In genomic region chr3:48088749-48089466, GRCh38 we compare ENCODE assay signal across 1 cellular context.
TF ChIP-seq lines count a peak whose summit lies in the region.

No MANE protein-coding gene starts in this region.

TF ChIP-seq in HEK293, 187 proteins besides CTCF, POLR2A, EP300 and RAD21 (continued from another document and continues in another):
- no peak for TF ChIP-seq ZNF362 (tag by site-specific recombination; IDR thresholded peaks at IDR 0.05)
- TF ChIP-seq ZNF670 (tag by site-specific recombination; IDR thresholded peaks at IDR 0.05; ENCODE audit: low read depth): no peak
- no peak for TF ChIP-seq ZFP3 (tag by site-specific recombination; IDR thresholded peaks at IDR 0.05; ENCODE audit: low read depth)
- TF ChIP-seq ZNF174 (tag by site-specific recombination; IDR thresholded peaks at IDR 0.05): no peak
- TF ChIP-seq ZNF274 (IDR thresholded peaks at IDR 0.05; ENCODE audit: low read length): no peak
- no peak for TF ChIP-seq ZNF274 (tag by site-specific recombination; IDR thresholded peaks at IDR 0.05; ENCODE audit: borderline replicate concordance)
- TF ChIP-seq PRDM6 (tag by site-specific recombination; IDR thresholded peaks at IDR 0.05): no peak
- TF ChIP-seq ZNF302 (tag by site-specific recombination; IDR thresholded peaks at IDR 0.05; ENCODE audit: low read depth): no peak
- TF ChIP-seq ZNF350 (tag by site-specific recombination; IDR thresholded peaks at IDR 0.05): no peak
- TF ChIP-seq ZNF292 (tag by site-specific recombination; IDR thresholded peaks at IDR 0.05; ENCODE audit: borderline replicate concordance, low read depth): no peak
- 0 out of 2 replicates have a peak, but pooled peaks have one; percentile 10 for TF ChIP-seq ZNF449 (tag by site-specific recombination; IDR thresholded peaks at IDR 0.05)
- TF ChIP-seq TSHZ1 (tag by site-specific recombination; IDR thresholded peaks at IDR 0.05; ENCODE audit: borderline replicate concordance): no peak
- peak; percentile 86 for TF ChIP-seq ZEB2 (tag by site-specific recombination; IDR thresholded peaks at IDR 0.05)
- no peak for TF ChIP-seq ZNF140 (tag by site-specific recombination; IDR thresholded peaks at IDR 0.05)
- no peak for TF ChIP-seq ZSCAN23 (tag by site-specific recombination; IDR thresholded peaks at IDR 0.05)
- no peak for TF ChIP-seq ZNF658 (tag by site-specific recombination; IDR thresholded peaks at IDR 0.05)
- TF ChIP-seq ZNF645 (tag by site-specific recombination; IDR thresholded peaks at IDR 0.05): no peak
- no peak for TF ChIP-seq ZNF510 (tag by site-specific recombination; IDR thresholded peaks at IDR 0.05; ENCODE audit: insufficient replicate concordance)
- TF ChIP-seq TRIM28 (IDR thresholded peaks at IDR 0.05; ENCODE audit: borderline replicate concordance, low read length): no peak
- peak; percentile 69; the same call in 1 of the 2 replicates for TF ChIP-seq ZNF76 (tag by site-specific recombination; IDR thresholded peaks at IDR 0.05; ENCODE audit: borderline replicate concordance, low read depth)
- TF ChIP-seq REPIN1 (tag by site-specific recombination; IDR thresholded peaks at IDR 0.05; ENCODE audit: low read depth): no peak
- no peak for TF ChIP-seq ZNF132 (tag by site-specific recombination; IDR thresholded peaks at IDR 0.05; ENCODE audit: borderline replicate concordance)
- no peak for TF ChIP-seq ZNF558 (tag by site-specific recombination; IDR thresholded peaks at IDR 0.05)
- TF ChIP-seq ZNF121 (tag by site-specific recombination; IDR thresholded peaks at IDR 0.05): no peak
- TF ChIP-seq ZNF747 (tag by site-specific recombination; IDR thresholded peaks at IDR 0.05): no peak
- TF ChIP-seq ZNF214 (tag by site-specific recombination; IDR thresholded peaks at IDR 0.05; ENCODE audit: borderline replicate concordance): no peak
- no peak for TF ChIP-seq ZNF549 (tag by site-specific recombination; IDR thresholded peaks at IDR 0.05)
- peak; percentile 69 for TF ChIP-seq ZBTB26 (tag by site-specific recombination; optimal IDR thresholded peaks at IDR 0.05)
- no peak for TF ChIP-seq ZNF513 (tag by site-specific recombination; IDR thresholded peaks at IDR 0.05)
- TF ChIP-seq WT1 (tag by site-specific recombination; IDR thresholded peaks at IDR 0.05): no peak; the same call in 1 of the 2 replicates
- no peak for TF ChIP-seq ZNF10 (tag by site-specific recombination; IDR thresholded peaks at IDR 0.05)
- no peak for TF ChIP-seq ZNF354C (tag by site-specific recombination; IDR thresholded peaks at IDR 0.05; ENCODE audit: borderline replicate concordance, low read depth)
- no peak for TF ChIP-seq MYNN (tag by site-specific recombination; IDR thresholded peaks at IDR 0.05; ENCODE audit: borderline replicate concordance)
- TF ChIP-seq SALL2 (tag by site-specific recombination; IDR thresholded peaks at IDR 0.05; ENCODE audit: borderline replicate concordance): no peak
- no peak for TF ChIP-seq HOXC10 (CRISPR knock-in tag; IDR thresholded peaks at IDR 0.05)
- TF ChIP-seq ZNF211 (tag by site-specific recombination; IDR thresholded peaks at IDR 0.05; ENCODE audit: low read depth): no peak
- TF ChIP-seq ZBTB8A (tag by site-specific recombination; IDR thresholded peaks at IDR 0.05): peak; percentile 88
- TF ChIP-seq ZNF600 (tag by site-specific recombination; IDR thresholded peaks at IDR 0.05): no peak
- no peak for TF ChIP-seq ZNF223 (tag by site-specific recombination; IDR thresholded peaks at IDR 0.05)
- no peak for TF ChIP-seq ZNF768 (tag by site-specific recombination; IDR thresholded peaks at IDR 0.05)
- no peak for TF ChIP-seq OVOL3 (tag by site-specific recombination; IDR thresholded peaks at IDR 0.05)
- no peak for TF ChIP-seq ATF2 (tag by site-specific recombination; IDR thresholded peaks at IDR 0.05; ENCODE audit: low read depth)
- TF ChIP-seq ZNF664 (tag by site-specific recombination; IDR thresholded peaks at IDR 0.05): no peak
- no peak for TF ChIP-seq ZFP37 (tag by site-specific recombination; IDR thresholded peaks at IDR 0.05)
- no peak for TF ChIP-seq ZNF677 (tag by site-specific recombination; IDR thresholded peaks at IDR 0.05)
- TF ChIP-seq KLF9 (tag by site-specific recombination; IDR thresholded peaks at IDR 0.05; ENCODE audit: low read depth): peak; percentile 73
- no peak for TF ChIP-seq ZNF280D (tag by site-specific recombination; IDR thresholded peaks at IDR 0.05)
- TF ChIP-seq ZNF501 (tag by site-specific recombination; IDR thresholded peaks at IDR 0.05): peak; percentile 61; the same call in 1 of the 2 replicates
- TF ChIP-seq ZNF792 (tag by site-specific recombination; IDR thresholded peaks at IDR 0.05): no peak
- TF ChIP-seq ZNF266 (tag by site-specific recombination; IDR thresholded peaks at IDR 0.05; ENCODE audit: low read depth): no peak
- TF ChIP-seq ZBTB1 (tag by site-specific recombination; IDR thresholded peaks at IDR 0.05): no peak
- TF ChIP-seq ZNF704 (tag by site-specific recombination; IDR thresholded peaks at IDR 0.05): no peak
